28 cellular contexts compared by ENCODE assay signal in the genomic region with DNA sequence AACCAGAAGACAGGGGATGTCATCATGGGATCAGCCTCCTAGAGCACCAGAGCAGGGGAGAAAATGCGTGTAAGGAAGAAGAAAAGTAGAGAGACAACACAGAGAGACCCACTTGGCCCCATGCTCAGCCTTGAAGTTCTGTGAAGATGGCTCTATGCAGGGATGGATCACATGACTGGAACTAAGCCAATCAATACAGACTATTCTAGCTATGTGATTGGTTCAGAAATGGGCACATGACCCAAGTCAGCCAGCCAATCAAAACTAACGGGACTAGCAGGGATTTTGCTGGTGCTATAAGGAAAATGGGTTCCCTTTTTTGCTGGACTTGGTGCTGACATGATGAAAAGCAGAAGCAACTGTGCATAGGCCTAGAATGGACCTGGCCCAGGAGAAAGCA.
"Had no signal": no experiment of that assay in that cellular context is flagged by ENCODE, and none has a peak within 500 bp of the region (broad histone marks: within the 10 kb centered on the region; RNA-seq: fewer than 3 reads in every experiment).

No MANE protein-coding gene starts in this region.

- H3K27ac ChIP-seq: ascending aorta, body of pancreas, Peyer's patch, RWPE1, SJCRH30, VCaP had no signal

- H3K4me1 Mint-ChIP-seq: activated naive CD8-positive, alpha-beta T cell treated with anti-CD3 and anti-CD28 coated beads, Interleukin-2, amount 50 U/mL, for 24 hours; T-cell had no signal

- H3K27me3 ChIP-seq: ascending aorta, body of pancreas, Peyer's patch, SJCRH30 had no signal

- ATAC-seq: activated CD4-positive, CD25-positive, alpha-beta regulatory T cell treated with anti-CD3 and anti-CD28 coated beads, Interleukin-2, amount 50 U/mL, for 24 hours; activated CD8-positive, alpha-beta T cell treated with anti-CD3 and anti-CD28 coated beads for 36 hours; activated naive CD4-positive, alpha-beta T cell treated with anti-CD3 and anti-CD28 coated beads, Interleukin-2, amount 50 U/mL, for 72 hours; activated naive CD8-positive, alpha-beta T cell treated with anti-CD3 and anti-CD28 coated beads, Interleukin-2, amount 50 U/mL, for 24 hours; body of pancreas; T-cell had no signal

- H3K4me1 ChIP-seq: ascending aorta, body of pancreas, Peyer's patch, SJCRH30 had no signal

- DNase-seq: activated CD4-positive, alpha-beta T cell treated with anti-CD3 and anti-CD28 coated beads for 4 hours; activated CD8-positive, alpha-beta memory T cell treated with anti-CD3 and anti-CD28 coated beads, Interleukin-2, amount 50 U/mL, for 4 hours; activated CD8-positive, alpha-beta T cell treated with anti-CD3 and anti-CD28 coated beads for 36 hours; activated naive CD4-positive, alpha-beta T cell; activated naive CD8-positive, alpha-beta T cell treated with anti-CD3 and anti-CD28 coated beads, Interleukin-2, amount 50 U/mL, for 24 hours; amniotic stem cell; body of pancreas; central memory CD4-positive, alpha-beta T cell; cortex of kidney; NCI-H1105 treated with DMSO at 0.1 percent for 48 hours; NCI-H1436 treated with DMSO at 0.1 percent for 48 hours; NCI-H187; NCI-H2081; NCI-H510A treated with DMSO at 0.1 percent for 48 hours; NCI-H69; NK-92 treated with Interleukin-12 subunit alpha and Interleukin-12 subunit beta, amount 100 ng/mL, for 24 hours; Peyer's patch; Right ventricle myocardium superior; SJCRH30; T-cell; T-helper 2 cell; T1000 had no signal

- H3K4me3 Mint-ChIP-seq: activated CD8-positive, alpha-beta T cell treated with anti-CD3 and anti-CD28 coated beads for 36 hours; activated naive CD8-positive, alpha-beta T cell treated with anti-CD3 and anti-CD28 coated beads, Interleukin-2, amount 50 U/mL, for 24 hours; T-cell had no signal

- H3K4me3 ChIP-seq: ascending aorta, body of pancreas, Peyer's patch, SJCRH30 had no signal

- H3K9me3 Mint-ChIP-seq: activated CD8-positive, alpha-beta T cell treated with anti-CD3 and anti-CD28 coated beads for 36 hours; activated naive CD8-positive, alpha-beta T cell treated with anti-CD3 and anti-CD28 coated beads, Interleukin-2, amount 50 U/mL, for 24 hours; T-cell had no signal

- H3K9me3 ChIP-seq: ascending aorta, body of pancreas, Peyer's patch, SJCRH30 had no signal

- H3K27me3 Mint-ChIP-seq: activated CD8-positive, alpha-beta T cell treated with anti-CD3 and anti-CD28 coated beads for 36 hours; activated naive CD8-positive, alpha-beta T cell treated with anti-CD3 and anti-CD28 coated beads, Interleukin-2, amount 50 U/mL, for 24 hours had no signal

- H3K27ac Mint-ChIP-seq: activated CD8-positive, alpha-beta T cell treated with anti-CD3 and anti-CD28 coated beads for 36 hours; activated naive CD4-positive, alpha-beta T cell treated with anti-CD3 and anti-CD28 coated beads, Interleukin-2, amount 50 U/mL, for 72 hours; activated naive CD8-positive, alpha-beta T cell treated with anti-CD3 and anti-CD28 coated beads, Interleukin-2, amount 50 U/mL, for 24 hours; T-cell had no signal

- FAIRE-seq: bronchial epithelial cell had no signal

- H3K36me3 ChIP-seq: ascending aorta, Peyer's patch, SJCRH30 had no signal

- H3K36me3 Mint-ChIP-seq: activated naive CD4-positive, alpha-beta T cell treated with anti-CD3 and anti-CD28 coated beads, Interleukin-2, amount 50 U/mL, for 72 hours; T-cell had no signal
